Comparison of ENCODE assay signal across 8 cellular contexts in genomic region chr1:33036051-33036525, GRCh38. TPM values are rescaled to one million over a fixed set of nuclear protein-coding genes. Genes with fewer than 3 reads are reported as not detected.
DNase-seq lines count a peak whose midpoint lies in the region; ATAC-seq and TF ChIP-seq lines count a peak whose summit lies in the region.

No MANE protein-coding gene starts in this region.

- CTCF ChIA-PET in HEK293T (lab: Yijun Ruan, JAX), result no interaction called here

- ATAC-seq in T-helper 17 cell (no peak), HG03095 (IDR thresholded peaks at IDR 0.05; ENCODE audit: unreplicated experiment) (no peak), HG02885 (IDR thresholded peaks at IDR 0.05; ENCODE audit: poor library complexity, unreplicated experiment) (no peak)

- peaks cover 53% of the 10 kb centered on the region for H3K79me2 ChIP-seq in neural progenitor cell (ENCODE audit: low read depth)

- TF ChIP-seq CTCF in AG10803 (conservative IDR thresholded peaks at IDR 0.05; ENCODE audit: low read length), result no peak
- no peak for TF ChIP-seq CTCF in esophagus squamous epithelium (IDR thresholded peaks at IDR 0.05)
- TF ChIP-seq CTCF in neural progenitor cell (IDR thresholded peaks at IDR 0.05), result no peak

- no peak overlapping the region for H3K9ac ChIP-seq in neural progenitor cell

- no peak for TF ChIP-seq POLR2A in esophagus squamous epithelium (IDR thresholded peaks at IDR 0.05)

- H3K4me3 Mint-ChIP-seq in T-helper 17 cell (peak overlapping the region; percentile 99), neural progenitor cell (peak overlapping the region; percentile 95)

- intact Hi-C loops in esophagus squamous epithelium (cut with DNase I), result no loop called here

- peak overlapping the region; percentile 84 to 92 (median 90) for H3K27ac ChIP-seq in esophagus squamous epithelium
- H3K27ac ChIP-seq in neural progenitor cell, result no peak overlapping the region

- H3F3A ChIP-seq in neural progenitor cell (ENCODE audit: low read depth), result no peaks in the 10 kb centered on the region

- peak overlapping the region; percentile 54 for H2AFZ ChIP-seq in neural progenitor cell (replicated peaks)

- peaks cover 35% of the 10 kb centered on the region for H3K4me1 Mint-ChIP-seq in T-helper 17 cell
- H3K4me1 Mint-ChIP-seq in neural progenitor cell, result peaks cover 20% of the 10 kb centered on the region

- H3K27ac Mint-ChIP-seq in T-helper 17 cell (peak overlapping the region; percentile 97), neural progenitor cell (no peak overlapping the region)

- H3K4me3 ChIP-seq in AG10803 (ENCODE audit: low read length) (peak overlapping the region; percentile 93), esophagus squamous epithelium (peak overlapping the region; percentile 78 to 99 (median 90)), neural progenitor cell (peak overlapping the region; percentile 69)

- no peaks in the 10 kb centered on the region for H3K9me3 ChIP-seq in T-helper 17 cell (ENCODE audit: control insufficient read depth, low read length, poor library complexity, severe bottlenecking)
- no peaks in the 10 kb centered on the region for H3K9me3 ChIP-seq in esophagus squamous epithelium
- no peaks in the 10 kb centered on the region for H3K9me3 ChIP-seq in neural progenitor cell (ENCODE audit: low read depth)

- H3K9me3 Mint-ChIP-seq in neural progenitor cell, result no peaks in the 10 kb centered on the region

- H4K20me1 ChIP-seq in neural progenitor cell (ENCODE audit: low read depth), result peaks cover 25% of the 10 kb centered on the region

- no peaks in the 10 kb centered on the region for H3K27me3 ChIP-seq in esophagus squamous epithelium
- H3K27me3 ChIP-seq in neural progenitor cell, result peaks cover 7% of the 10 kb centered on the region

- H3K36me3 ChIP-seq in esophagus squamous epithelium, result peaks cover 0 to 16% (median 0%) of the 10 kb centered on the region in 3 donors
- no peaks in the 10 kb centered on the region for H3K36me3 ChIP-seq in neural progenitor cell

- H3K36me3 Mint-ChIP-seq in T-helper 17 cell (ENCODE audit: low read depth), result peaks cover 11% of the 10 kb centered on the region
- peaks cover 2% of the 10 kb centered on the region for H3K36me3 Mint-ChIP-seq in neural progenitor cell

- H3K27me3 Mint-ChIP-seq in T-helper 17 cell (peaks cover 7% of the 10 kb centered on the region), neural progenitor cell (ENCODE audit: insufficient read depth, low read depth) (peaks cover 2% of the 10 kb centered on the region)

- H3K4me1 ChIP-seq in esophagus squamous epithelium (peaks cover 9 to 55% (median 14%) of the 10 kb centered on the region in 3 donors), neural progenitor cell (peaks cover 5% of the 10 kb centered on the region)

- WGBS in esophagus squamous epithelium, 2 donors, result 6 to 9% methylated on average over 5 of the region's 5 CpGs

- POLR2A ChIA-PET in HEK293T (lab: Yijun Ruan, JAX), result interaction anchor here (1.1 kb wide), 1 partner anchor 13 kb away, joined by 3 read pairs; no protein-coding TSS in a partner anchor

- H3K4me2 ChIP-seq in neural progenitor cell, result peak overlapping the region; percentile 95

- DNase-seq in AG10803 (ENCODE audit: low read depth) (peak; percentile 17), HEK293T (ENCODE audit: extremely low spot score) (peak; percentile 61), T-helper 17 cell (no peak), esophagus squamous epithelium (lab: John Stamatoyannopoulos, UW) (no peak), neural progenitor cell (ENCODE audit: low spot score) (peak; percentile 26), NCI-H748 (lab: John Stamatoyannopoulos, UW; ENCODE audit: unreplicated experiment) (no peak)

TF ChIP-seq in HEK293T, 16 proteins besides CTCF, POLR2A, EP300 and RAD21:
- TF ChIP-seq FOXK2 (IDR thresholded peaks at IDR 0.05) (no peak), SUZ12 (IDR thresholded peaks at IDR 0.05) (no peak), TARDBP (IDR thresholded peaks at IDR 0.05) (no peak), LEF1 (IDR thresholded peaks at IDR 0.05; ENCODE audit: borderline replicate concordance) (no peak), PKNOX1 (IDR thresholded peaks at IDR 0.05) (peak; percentile 94), HDGF (IDR thresholded peaks at IDR 0.05; ENCODE audit: borderline replicate concordance) (no peak), L3MBTL2 (conservative IDR thresholded peaks at IDR 0.05) (no peak; the same call in 1 of the 2 replicates), ELF4 (IDR thresholded peaks at IDR 0.05) (no peak), ARNT (IDR thresholded peaks at IDR 0.05) (no peak), FOXM1 (IDR thresholded peaks at IDR 0.05; ENCODE audit: borderline replicate concordance) (no peak), SP1 (IDR thresholded peaks at IDR 0.05) (no peak), ZNF384 (IDR thresholded peaks at IDR 0.05) (no peak), NFRKB (IDR thresholded peaks at IDR 0.05) (no peak), BHLHE40 (IDR thresholded peaks at IDR 0.05; ENCODE audit: borderline replicate concordance) (no peak), CTBP1 (IDR thresholded peaks at IDR 0.05; ENCODE audit: borderline replicate concordance) (peak; percentile 73; the same call in 1 of the 2 replicates)
TF ChIP-seq in HEK293T: peak in this region for 2.

RNA-seq across cellular contexts. Expression of gene AK2, which starts 0.6 kb away (rescaled TPM):
- 10 to 100 TPM; 51.1 to 61.7 TPM for total RNA-seq in T-helper 17 cell
- total RNA-seq in esophagus squamous epithelium, result 100 to 1,000 TPM; 126 to 167 (median 151) TPM
- 85.5 and 128 TPM in 2 replicates for total RNA-seq in neural progenitor cell (ENCODE audit: low replicate concordance)

RNA-seq across cellular contexts. Expression of gene AZIN2, which starts 44.9 kb away (rescaled TPM):
- total RNA-seq in T-helper 17 cell, result 1 to 10 TPM; 6.3 to 8.6 TPM
- 1 to 10 TPM in 1 of 4 donors, under 1 TPM in 3; 0.27 to 1.5 (median 0.61) TPM for total RNA-seq in esophagus squamous epithelium
- total RNA-seq in neural progenitor cell (ENCODE audit: low replicate concordance), result 1.3 and 5.8 TPM in 2 replicates

Comparison
In these comparisons a context has a peak if more than half of its experiments do, and no peak if none do; other contexts are left out.
1. DNase-seq: peak in AG10803 (single experiment), HEK293T (single experiment) and neural progenitor cell (single experiment); none in T-helper 17 cell (0 of 3), esophagus squamous epithelium (single experiment) and NCI-H748 (single experiment).
2. Peak in every context shown above with its lines, with median percentiles within 50 percentile points of each other: H3K4me3 ChIP-seq.